13 cellular contexts compared by ENCODE assay signal in genomic region chr5:44252545-44252944, GRCh38.
"Had no signal": no experiment of that assay in that cellular context is flagged by ENCODE, and none has a peak within 500 bp of the region (broad histone marks: within the 10 kb centered on the region; RNA-seq: fewer than 3 reads in every experiment).

No MANE protein-coding gene starts in this region.

- H3K27me3 ChIP-seq: hepatocyte, sigmoid colon had no signal

- H3K9me3 Mint-ChIP-seq: nephron progenitor cell had no signal

- DNase-seq: effector memory CD8-positive, alpha-beta T cell; foreskin melanocyte; head of caudate nucleus; left colon; naive thymus-derived CD4-positive, alpha-beta T cell; nephron progenitor cell; posterior cingulate gyrus; sigmoid colon; stimulated activated CD4-positive, alpha-beta T cell treated with anti-CD3 and anti-CD28 coated beads, Interleukin-12 subunit alpha, Interleukin-12 subunit beta, amount 100 ng/mL, for 4 hours; stimulated activated naive CD4-positive, alpha-beta T cell; trophoblast cell had no signal

- H3K4me2 ChIP-seq: hepatocyte had no signal

- H2AFZ ChIP-seq: hepatocyte had no signal

- H3K4me3 Mint-ChIP-seq: effector memory CD8-positive, alpha-beta T cell; naive thymus-derived CD4-positive, alpha-beta T cell; nephron progenitor cell had no signal

- H3K9me3 ChIP-seq: sigmoid colon had no signal

- H3K27ac Mint-ChIP-seq: effector memory CD8-positive, alpha-beta T cell; naive thymus-derived CD4-positive, alpha-beta T cell; nephron progenitor cell had no signal

- H3K4me1 Mint-ChIP-seq: naive thymus-derived CD4-positive, alpha-beta T cell had no signal

- H3K27me3 Mint-ChIP-seq: effector memory CD8-positive, alpha-beta T cell; naive thymus-derived CD4-positive, alpha-beta T cell had no signal

- H3K36me3 ChIP-seq: sigmoid colon had no signal

- H3K27ac ChIP-seq: hepatocyte, sigmoid colon, skin epidermis had no signal

- H3K4me1 ChIP-seq: sigmoid colon had no signal

- H3K4me3 ChIP-seq: hepatocyte, sigmoid colon, skin epidermis had no signal
